In the genomic region with DNA sequence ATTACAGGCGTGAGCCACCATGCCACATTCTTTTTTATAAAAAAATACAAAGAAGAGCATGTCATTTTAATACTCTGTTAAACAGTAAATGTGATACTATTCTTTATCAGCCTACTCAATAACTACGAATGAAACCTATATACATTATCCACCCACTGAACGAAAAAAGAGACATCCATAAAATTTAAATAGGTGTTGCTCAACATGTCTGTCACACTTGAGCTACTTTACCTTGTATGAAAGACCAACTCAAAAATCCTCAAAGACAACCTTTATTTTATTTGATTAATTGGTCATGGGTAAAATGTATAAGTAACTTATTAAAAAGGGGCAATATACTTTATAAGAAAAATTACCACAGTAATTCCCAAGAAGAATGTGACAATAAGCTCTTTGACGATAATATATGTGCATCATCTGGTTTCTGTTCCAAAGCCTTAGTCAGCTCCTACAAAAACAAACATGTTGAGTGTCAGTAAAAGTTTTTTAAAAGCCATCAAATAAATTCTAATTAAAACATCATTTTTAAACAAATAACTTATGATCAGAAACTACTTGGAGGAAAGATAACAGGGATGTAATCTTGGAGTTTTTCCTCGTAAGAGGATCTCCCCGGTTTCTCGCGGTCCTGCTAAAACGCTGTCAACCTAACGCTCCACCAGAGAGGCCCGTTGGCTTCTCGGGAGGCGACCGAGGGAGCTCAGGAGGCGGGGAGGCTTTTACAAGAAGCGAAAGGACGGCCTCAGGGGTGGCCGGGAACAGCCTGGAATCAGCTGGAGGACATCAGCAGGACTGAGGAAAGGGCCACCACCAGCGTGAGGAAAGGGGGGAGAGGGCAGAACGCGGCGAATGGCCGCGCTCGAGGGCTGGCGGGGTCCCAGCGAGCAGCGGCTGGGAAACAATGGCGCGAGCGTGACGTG, we compare ENCODE assay signal across 8 cellular contexts. TPM values are rescaled to one million over a fixed set of nuclear protein-coding genes. Genes with fewer than 3 reads are reported as not detected.
DNase-seq lines count a peak whose midpoint lies in the region; ATAC-seq and TF ChIP-seq lines count a peak whose summit lies in the region.

No MANE protein-coding gene starts in this region.

- TF ChIP-seq CTCF in DOHH2 (IDR thresholded peaks at IDR 0.05; ENCODE audit: low read depth, low read length, poor library complexity, severe bottlenecking), result no peak
- TF ChIP-seq CTCF in OCI-LY3 (IDR thresholded peaks at IDR 0.05; ENCODE audit: low read depth, low read length), result no peak
- no peak for TF ChIP-seq CTCF in fibroblast of villous mesenchyme (IDR thresholded peaks at IDR 0.05; ENCODE audit: insufficient read depth, low read depth, low read length)
- no peak for TF ChIP-seq CTCF in thoracic aorta (IDR thresholded peaks at IDR 0.05)

- H3K4me2 ChIP-seq in DOHH2 (ENCODE audit: low read length), result peak overlapping the region; percentile 44
- peak overlapping the region; percentile 63 for H3K4me2 ChIP-seq in OCI-LY3 (ENCODE audit: low read length)

- H3K4me1 Mint-ChIP-seq in naive B cell, result peaks cover 0 to 11% (median 8%) of the 10 kb centered on the region in 3 donors

- peak overlapping the region in 2 of 6 donors; percentile 61 to 93 for H3K27ac Mint-ChIP-seq in naive B cell

- no peaks in the 10 kb centered on the region for H3K79me2 ChIP-seq in DOHH2 (ENCODE audit: control insufficient read depth, low read length)
- no peaks in the 10 kb centered on the region for H3K79me2 ChIP-seq in OCI-LY3 (ENCODE audit: low read length)

- H3K27ac ChIP-seq in DOHH2 (ENCODE audit: low read depth, low read length) (no peak overlapping the region), OCI-LY3 (ENCODE audit: low read length) (0 out of 2 replicates have a peak overlapping the region, but pooled peaks have one; percentile 12), thoracic aorta (peak overlapping the region; percentile 64 to 86)

- H4K20me1 ChIP-seq in DOHH2 (ENCODE audit: control insufficient read depth, insufficient read depth, low read depth, low read length) (no peaks in the 10 kb centered on the region), OCI-LY3 (ENCODE audit: insufficient read depth, low read length) (no peaks in the 10 kb centered on the region)

- H3K9me3 Mint-ChIP-seq in naive B cell, result peaks cover 0 to 3% (median 0%) of the 10 kb centered on the region in 7 donors

- ATAC-seq in HG03442 (IDR thresholded peaks at IDR 0.05; ENCODE audit: unreplicated experiment) (peak; percentile 47), naive B cell (ENCODE audit: low read depth in 2 of 2) (peak; percentile 55 to 56), thoracic aorta (ENCODE audit: insufficient number of reproducible peaks, low FRiP score, low read depth) (no peak)

- peak; percentile 40 for DNase-seq in activated naive CD4-positive, alpha-beta T cell treated with Interleukin-2 at 50 U/mL for 16 hours
- DNase-seq in fibroblast of villous mesenchyme (ENCODE audit: low read depth) (peak; percentile 64), naive B cell (no peak), thoracic aorta (ENCODE audit: low spot score) (no peak), RKO (ENCODE audit: low spot score) (no peak)

- peak overlapping the region; percentile 88 to 96 (median 92) for H3K4me3 Mint-ChIP-seq in naive B cell

- H3K4me1 ChIP-seq in DOHH2 (ENCODE audit: control insufficient read depth, low read length), result no peaks in the 10 kb centered on the region
- peaks cover 8% of the 10 kb centered on the region; the same call in 1 of the 2 replicates for H3K4me1 ChIP-seq in OCI-LY3 (ENCODE audit: low read length)
- no peaks in the 10 kb centered on the region for H3K4me1 ChIP-seq in thoracic aorta (ENCODE audit: control insufficient read depth in 1 of 2, low read depth in 2 of 2)

- peak overlapping the region; percentile 98 for H2AFZ ChIP-seq in OCI-LY3 (ENCODE audit: low read depth, low read length)

- H3K27me3 Mint-ChIP-seq in naive B cell, result peaks cover 4 to 30% (median 16%) of the 10 kb centered on the region in 3 donors

- no peaks in the 10 kb centered on the region for H3K36me3 ChIP-seq in DOHH2 (ENCODE audit: control insufficient read depth, low read length)
- no peaks in the 10 kb centered on the region for H3K36me3 ChIP-seq in OCI-LY3 (replicated peaks; ENCODE audit: low read depth, low read length)
- H3K36me3 ChIP-seq in thoracic aorta, result no peaks in the 10 kb centered on the region

- H3K27me3 ChIP-seq in DOHH2 (ENCODE audit: control insufficient read depth, low read length) (peaks cover 4% of the 10 kb centered on the region; the same call in 1 of the 2 replicates), OCI-LY3 (ENCODE audit: low read depth, low read length) (no peaks in the 10 kb centered on the region), thoracic aorta (replicated peaks; ENCODE audit: insufficient read depth) (no peaks in the 10 kb centered on the region)

- H3K9me2 ChIP-seq in DOHH2 (replicated peaks; ENCODE audit: control insufficient read depth, low read length), result no peaks in the 10 kb centered on the region

- H3K36me3 Mint-ChIP-seq in naive B cell, result no peaks in the 10 kb centered on the region

- H3F3A ChIP-seq in DOHH2 (ENCODE audit: control insufficient read depth, insufficient read depth), result no peaks in the 10 kb centered on the region

- no peaks in the 10 kb centered on the region for H3K9me3 ChIP-seq in DOHH2 (ENCODE audit: control insufficient read depth, insufficient read depth, low read length)
- no peaks in the 10 kb centered on the region for H3K9me3 ChIP-seq in OCI-LY3 (ENCODE audit: insufficient read depth, low read length)
- no peaks in the 10 kb centered on the region for H3K9me3 ChIP-seq in thoracic aorta

- H3K4me3 ChIP-seq in DOHH2 (ENCODE audit: low read length) (peak overlapping the region; percentile 59), OCI-LY3 (ENCODE audit: low read length) (peak overlapping the region; percentile 85), fibroblast of villous mesenchyme (ENCODE audit: low read depth, low read length) (peak overlapping the region; percentile 67), thoracic aorta (peak overlapping the region; percentile 97)

- peak overlapping the region; percentile 70 for H3K9ac ChIP-seq in OCI-LY3 (ENCODE audit: low read length)

RNA-seq across cellular contexts. Expression of a gene that starts 13.5 kb away (rescaled TPM):
- total RNA-seq in fibroblast of villous mesenchyme, result 0.97 TPM in 1 of 2 replicates, not detected in the other
- not detected for polyA plus RNA-seq in naive B cell (ENCODE audit: low read depth in 6 of 6)
- not detected for total RNA-seq in thoracic aorta

RNA-seq across cellular contexts. Expression of a gene that starts 36.8 kb away (rescaled TPM):
- total RNA-seq in fibroblast of villous mesenchyme (30.9 and 32.4 TPM in 2 replicates), thoracic aorta (10 to 100 TPM; 20.8 to 34.9 TPM)
- polyA plus RNA-seq in naive B cell (ENCODE audit: low read depth in 6 of 6), result 10 to 100 TPM in 5 of 6 donors, 1 to 10 TPM in 1; 5.7 to 23.9 (median 11.4) TPM

Comparison
In these comparisons a context has a peak if more than half of its experiments do, and no peak if none do; other contexts are left out.
1. DNase-seq: peak in activated naive CD4-positive, alpha-beta T cell treated with Interleukin-2 at 50 U/mL for 16 hours (single experiment) and fibroblast of villous mesenchyme (single experiment); none in naive B cell (single experiment), thoracic aorta (single experiment) and RKO (single experiment).
2. Peak in every context shown above with its lines, with median percentiles within 50 percentile points of each other: H3K4me3 ChIP-seq.